Comparison of ENCODE assay signal across 1 cellular context in genomic region chr6:5471637-5472430, GRCh38.
TF ChIP-seq lines count a peak whose summit lies in the region.

No MANE protein-coding gene starts in this region.

TF ChIP-seq in endothelial cell of umbilical vein, 7 proteins besides CTCF, POLR2A, EP300 and RAD21 (continued from another document):
- no peak for TF ChIP-seq JUN (IDR thresholded peaks at IDR 0.05; ENCODE audit: borderline replicate concordance, insufficient read depth, insufficient read length, low read depth)
- no peak for TF ChIP-seq EZH2 (IDR thresholded peaks at IDR 0.05; ENCODE audit: borderline replicate concordance, low read depth, low read length, severe bottlenecking)
- TF ChIP-seq POLR2AphosphoS5 (IDR thresholded peaks at IDR 0.05; ENCODE audit: insufficient read depth, low read depth, low read length): no peak
- TF ChIP-seq MYC (IDR thresholded peaks at IDR 0.05; ENCODE audit: low read depth, low read length): no peak
- no peak for TF ChIP-seq MAX (IDR thresholded peaks at IDR 0.05; ENCODE audit: insufficient read depth, insufficient read length)
- TF ChIP-seq GATA2 (IDR thresholded peaks at IDR 0.05; ENCODE audit: insufficient read depth, insufficient read length, low read depth, low read length): no peak
